ENCODE assay signal across 18 cellular contexts in genomic region chr17:77897741-77898301, GRCh38.
A peak's percentile ranks its signal among the peaks of the same experiment; 100 is the strongest.
DNase-seq lines count a peak whose midpoint lies in the region; ATAC-seq, FAIRE-seq and TF ChIP-seq lines count a peak whose summit lies in the region.
"Had no signal": no experiment of that assay in that cellular context is flagged by ENCODE, and none has a peak within 500 bp of the region (broad histone marks: within the 10 kb centered on the region; RNA-seq: fewer than 3 reads in every experiment).

No MANE protein-coding gene starts in this region.

- TF ChIP-seq EP300 in K562 (IDR thresholded peaks at IDR 0.05; ENCODE audit: low read length), result no peak

- H3K4me3 ChIP-seq in K562 (no peak overlapping the region), osteoblast (ENCODE audit: insufficient read depth, low read length) (no peak overlapping the region)
- H3K4me3 ChIP-seq: BLaER1 treated with 17β-estradiol and CSF1 and Interleukin-3, amounts not matched to agents 10 nM and 100 nM; GM23338 had no signal

- H3K36me3 ChIP-seq in K562 (ENCODE audit: control insufficient read depth, insufficient read depth, low read length), result no peaks in the 10 kb centered on the region
- H3K36me3 ChIP-seq in osteoblast (ENCODE audit: insufficient read depth, low read length), result no peaks in the 10 kb centered on the region
- H3K36me3 ChIP-seq: BLaER1 treated with 17β-estradiol and CSF1 and Interleukin-3, amounts not matched to agents 10 nM and 100 nM had no signal

- H3K9me3 ChIP-seq in K562 (replicated peaks; ENCODE audit: control insufficient read depth, insufficient read depth, low read depth, low read length), result no peaks in the 10 kb centered on the region
- no peaks in the 10 kb centered on the region for H3K9me3 ChIP-seq in osteoblast (ENCODE audit: low read depth, low read length)
- H3K9me3 ChIP-seq: BLaER1 treated with 17β-estradiol and CSF1 and Interleukin-3, amounts not matched to agents 10 nM and 100 nM had no signal

- intact Hi-C loops in K562 (cut with micrococcal nuclease), result no loop called here

- H4K20me1 ChIP-seq in K562 (replicated peaks; ENCODE audit: control insufficient read depth, insufficient read depth, low read length) (peaks cover 7% of the 10 kb centered on the region; the same call in 1 of the 2 replicates), osteoblast (ENCODE audit: insufficient read depth, low read length) (no peaks in the 10 kb centered on the region)

- 6% methylated on average over 6 of the region's 6 CpGs for WGBS in K562 (ENCODE audit: insufficient coverage, low coverage, missing lambda C conversion rate)

- no peak for FAIRE-seq in K562 (lab: Jason Lieb, UNC)

- H3K27me3 ChIP-seq in K562 (ENCODE audit: control insufficient read depth in 2 of 2, insufficient read depth in 2 of 2, low read length in 2 of 2) (peaks cover 20 to 61% of the 10 kb centered on the region in 2 experiments; a peak in 4 of 5 replicates), osteoblast (ENCODE audit: insufficient read depth, low read length) (peaks cover 20% of the 10 kb centered on the region)

- H3K4me1 ChIP-seq in K562 (replicated peaks in 1 of 2; ENCODE audit: control insufficient read depth in 2 of 2, insufficient read depth in 2 of 2, low read length in 2 of 2) (peaks cover 0 to 4% of the 10 kb centered on the region in 2 experiments; a peak in 2 of 5 replicates), osteoblast (ENCODE audit: insufficient read depth, low read length) (no peaks in the 10 kb centered on the region)

- no peak for TF ChIP-seq RAD21 in K562 (CRISPR knock-in tag; conservative IDR thresholded peaks at IDR 0.05 in 1 of 2, IDR thresholded peaks at IDR 0.05 in 1 of 2)

- no peak for TF ChIP-seq POLR2A in K562 (conservative IDR thresholded peaks at IDR 0.05)

- CTCF ChIA-PET in K562 (lab: Yijun Ruan, JAX; ENCODE audit: low intra/inter-chr PET ratio), result no interaction called here

- no TSS peak for BruUV-seq in K562 (replicated peaks; lab: Mats Ljungman, UMichigan)

- H3K79me2 ChIP-seq in K562 (ENCODE audit: control insufficient read depth, insufficient read depth, low read length) (no peaks in the 10 kb centered on the region), osteoblast (ENCODE audit: insufficient read depth, low read length) (no peaks in the 10 kb centered on the region)

- POLR2A ChIA-PET in K562 (lab: Yijun Ruan, JAX), result no interaction called here

- DNase-seq in activated effector memory CD4-positive, alpha-beta T cell treated with anti-CD3 and anti-CD28 coated beads, Interleukin-2, amount 50 U/mL, for 16 hours, result peak; percentile 16
- DNase-seq in activated effector memory CD4-positive, alpha-beta T cell treated with Interleukin-2 at 50 U/mL for 16 hours, result no peak
- DNase-seq in K562 (ENCODE audit: extremely low read depth in 1 of 4, low spot score in 3 of 4) (no peak), osteoblast (ENCODE audit: insufficient read length, low spot score, missing footprints) (peak; percentile 39), NCI-H2171 treated with DMSO at 0.1 percent for 48 hours (lab: John Stamatoyannopoulos, UW) (no peak), GM13977 (ENCODE audit: low spot score) (no peak), SHP77 (lab: John Stamatoyannopoulos, UW) (no peak)
- DNase-seq: AML-193; CD4-positive, CD25-positive, alpha-beta regulatory T cell; DMS53; GF-D8; H9; KBM-7 had no signal

- TF ChIP-seq CTCF in K562 (IDR thresholded peaks at IDR 0.05 in 2 of 3, conservative IDR thresholded peaks at IDR 0.05 in 1 of 3; ENCODE audit: insufficient read depth in 2 of 3, low read depth in 1 of 3, low read length in 3 of 3) (no peak), osteoblast (IDR thresholded peaks at IDR 0.05; ENCODE audit: extremely low read depth, low read depth, low read length) (no peak), GM13977 (IDR thresholded peaks at IDR 0.05; ENCODE audit: extremely low read depth, insufficient read depth, missing control alignments) (no peak)

- ATAC-seq in K562 (no peak), GM21515 (IDR thresholded peaks at IDR 0.05; ENCODE audit: unreplicated experiment) (no peak)
- ATAC-seq: GM23338 had no signal

- no peaks in the 10 kb centered on the region for H3K9me1 ChIP-seq in K562 (ENCODE audit: control insufficient read depth, insufficient read depth, low read length)

- no peak overlapping the region for H3K9ac ChIP-seq in K562 (ENCODE audit: insufficient read depth in 1 of 2, low read depth in 2 of 2, low read length in 2 of 2)
- H3K9ac ChIP-seq: BLaER1 treated with 17β-estradiol and CSF1 and Interleukin-3, amounts not matched to agents 10 nM and 100 nM had no signal

- no peak overlapping the region for H3K27ac ChIP-seq in K562 (ENCODE audit: extremely low read depth, low read depth, low read length)
- H3K27ac ChIP-seq in osteoblast (ENCODE audit: low read depth, low read length), result no peak overlapping the region
- H3K27ac ChIP-seq: 22Rv1, HL-60 had no signal

- in situ Hi-C loops in K562 (cut with MboI), result no loop called here
- in situ Hi-C loops in GM13977 (cut with MboI; ENCODE audit: low pct_unique_long_range_greater_than_20kb, low sequenced_read_pairs, unreplicated experiment), result no loop called here

- H3K4me2 ChIP-seq in K562 (ENCODE audit: insufficient read depth, low read length) (no peak overlapping the region), osteoblast (ENCODE audit: insufficient read depth, low read length) (no peak overlapping the region)
- H3K4me2 ChIP-seq: GM23338 had no signal

- H2AFZ ChIP-seq in K562 (ENCODE audit: low read depth, low read length), result no peak overlapping the region
- H2AFZ ChIP-seq in osteoblast (ENCODE audit: low read length), result no peak overlapping the region
- H2AFZ ChIP-seq: GM23338 had no signal

TF ChIP-seq in K562, 482 proteins besides CTCF, POLR2A, EP300 and RAD21:
- TF ChIP-seq, protein P1, sequence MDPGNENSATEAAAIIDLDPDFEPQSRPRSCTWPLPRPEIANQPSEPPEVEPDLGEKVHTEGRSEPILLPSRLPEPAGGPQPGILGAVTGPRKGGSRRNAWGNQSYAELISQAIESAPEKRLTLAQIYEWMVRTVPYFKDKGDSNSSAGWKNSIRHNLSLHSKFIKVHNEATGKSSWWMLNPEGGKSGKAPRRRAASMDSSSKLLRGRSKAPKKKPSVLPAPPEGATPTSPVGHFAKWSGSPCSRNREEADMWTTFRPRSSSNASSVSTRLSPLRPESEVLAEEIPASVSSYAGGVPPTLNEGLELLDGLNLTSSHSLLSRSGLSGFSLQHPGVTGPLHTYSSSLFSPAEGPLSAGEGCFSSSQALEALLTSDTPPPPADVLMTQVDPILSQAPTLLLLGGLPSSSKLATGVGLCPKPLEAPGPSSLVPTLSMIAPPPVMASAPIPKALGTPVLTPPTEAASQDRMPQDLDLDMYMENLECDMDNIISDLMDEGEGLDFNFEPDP (CRISPR knock-in tag; IDR thresholded peaks at IDR 0.05), result no peak
- TF ChIP-seq ZFP36 (IDR thresholded peaks at IDR 0.05; ENCODE audit: low read depth, low read length, partially characterized antibody) (peak; percentile 71), TRIM24 (IDR thresholded peaks at IDR 0.05) (no peak), HDGF (IDR thresholded peaks at IDR 0.05) (no peak), RBM25 (IDR thresholded peaks at IDR 0.05; ENCODE audit: low read depth, low read length, severe bottlenecking) (peak; percentile 64), KDM1A (IDR thresholded peaks at IDR 0.05) (peak in 1 of 2 experiments; percentile 25; a peak in 1 of 4 replicates), ZNF316 (IDR thresholded peaks at IDR 0.05) (no peak), BCOR (IDR thresholded peaks at IDR 0.05) (peak; percentile 44; the same call in 1 of the 2 replicates)
TF ChIP-seq in K562: peak in this region for 4.

Comparison
In these comparisons a context has a peak if more than half of its experiments do, and no peak if none do; other contexts are left out.
1. DNase-seq: peak in activated effector memory CD4-positive, alpha-beta T cell treated with anti-CD3 and anti-CD28 coated beads, Interleukin-2, amount 50 U/mL, for 16 hours (single experiment) and osteoblast (single experiment); none in activated effector memory CD4-positive, alpha-beta T cell treated with Interleukin-2 at 50 U/mL for 16 hours (single experiment), K562 (0 of 4), NCI-H2171 treated with DMSO at 0.1 percent for 48 hours (single experiment), GM13977 (single experiment) and SHP77 (0 of 2).